Comparison of ENCODE assay signal across 34 cellular contexts in the genomic region with DNA sequence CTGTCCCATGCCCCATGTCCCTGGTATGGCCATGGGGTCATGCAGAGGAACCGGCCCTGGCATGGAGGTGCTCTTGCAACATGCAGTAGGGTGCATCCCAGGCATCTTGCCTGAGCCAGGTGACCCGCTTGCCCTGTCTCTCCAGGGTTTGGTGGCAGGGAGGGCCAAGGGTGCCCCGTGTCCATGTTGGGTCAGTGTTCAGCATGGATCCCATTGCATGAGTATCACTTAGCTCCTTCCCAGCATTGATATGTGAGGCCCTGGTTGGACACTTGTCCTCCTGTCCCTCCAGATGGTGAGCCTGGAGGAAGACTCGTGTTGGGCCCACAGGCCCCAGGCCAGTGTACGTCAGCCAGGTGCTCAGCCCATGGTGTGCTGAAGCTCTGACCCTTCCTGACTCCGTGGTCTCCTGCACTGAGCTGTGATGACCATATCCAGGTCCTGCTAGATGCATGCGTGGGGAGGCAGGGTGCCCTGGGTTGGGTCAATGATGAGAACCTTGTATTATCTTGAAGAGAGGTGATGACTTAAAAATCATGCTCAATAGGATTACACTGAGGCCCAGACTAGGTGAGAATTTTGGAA.
"Had no signal": no experiment of that assay in that cellular context is flagged by ENCODE, and none has a peak within 500 bp of the region (broad histone marks: within the 10 kb centered on the region; RNA-seq: fewer than 3 reads in every experiment).

No MANE protein-coding gene starts in this region.

- H3K27me3 ChIP-seq: MG63 had no signal

- DNase-seq: Karpas-422, Kasumi-1, KG1, MG63, MM.1S, MV-4-11, NCI-H1048, NCI-H1092, NCI-H1092 treated with DMSO at 0.1 percent for 48 hours, NCI-H1105, NCI-H1105 treated with DMSO at 0.1 percent for 48 hours, NCI-H1417, NCI-H1417 treated with DMSO at 0.1 percent for 48 hours, NCI-H1436, NCI-H1436 treated with DMSO at 0.1 percent for 48 hours, NCI-H146, NCI-H1694, NCI-H1694 treated with DMSO at 0.1 percent for 48 hours, NCI-H187, NCI-H187 treated with DMSO at 0.1 percent for 48 hours, NCI-H1930, NCI-H2029, NCI-H2029 treated with DMSO at 0.1 percent for 48 hours, NCI-H2081, NCI-H2081 treated with DMSO at 0.1 percent for 48 hours, NCI-H2107, NCI-H2171, NCI-H2171 treated with DMSO at 0.1 percent for 48 hours, NCI-H2227 treated with DMSO at 0.1 percent for 48 hours, NCI-H226, NCI-H345, NCI-H446, NCI-H446 treated with DMSO at 0.1 percent for 48 hours had no signal

- H3K9ac ChIP-seq: KMS-11 had no signal

- H3K4me2 ChIP-seq: KMS-11 had no signal

- H3K27ac ChIP-seq: KMS-11 had no signal

- H3K9me3 ChIP-seq: MG63 had no signal

- H3K36me3 ChIP-seq: MG63 had no signal

- H3K4me3 ChIP-seq: MG63 had no signal
